Comparison of ENCODE assay signal across 18 cellular contexts in genomic region chr9:93198117-93198838, GRCh38. TPM values are rescaled to one million over a fixed set of nuclear protein-coding genes. Genes with fewer than 3 reads are reported as not detected.
A peak's percentile ranks its signal among the peaks of the same experiment; 100 is the strongest.
DNase-seq lines count a peak whose midpoint lies in the region; ATAC-seq, FAIRE-seq and TF ChIP-seq lines count a peak whose summit lies in the region.
"Had no signal": no experiment of that assay in that cellular context is flagged by ENCODE, and none has a peak within 500 bp of the region (broad histone marks: within the 10 kb centered on the region; RNA-seq: fewer than 3 reads in every experiment).

No MANE protein-coding gene starts in this region.

- H3K9ac ChIP-seq in NT2/D1 (ENCODE audit: insufficient read length, low read depth) = peak overlapping the region; percentile 32

- no peak overlapping the region for H3K4me3 ChIP-seq in NT2/D1 (ENCODE audit: insufficient read length, low read depth)
- no peak overlapping the region for H3K4me3 ChIP-seq in pancreas
- H3K4me3 ChIP-seq: Peyer's patch had no signal

- ATAC-seq in left cardiac atrium = no peak
- ATAC-seq in pancreas = no peak
- no peak for ATAC-seq in HG02759 (IDR thresholded peaks at IDR 0.05; ENCODE audit: unreplicated experiment)
- no peak for ATAC-seq in foreskin keratinocyte
- ATAC-seq: left colon had no signal

- H3K27me3 ChIP-seq in NT2/D1 (ENCODE audit: insufficient read depth, insufficient read length) = no peaks in the 10 kb centered on the region
- no peaks in the 10 kb centered on the region for H3K27me3 ChIP-seq in pancreas
- peaks cover 25% of the 10 kb centered on the region for H3K27me3 ChIP-seq in foreskin keratinocyte
- H3K27me3 ChIP-seq: Peyer's patch had no signal

- no peak for TF ChIP-seq CTCF in pancreas (IDR thresholded peaks at IDR 0.05)
- no peak for TF ChIP-seq CTCF in foreskin keratinocyte (conservative IDR thresholded peaks at IDR 0.05)

- intact Hi-C loops in left cardiac atrium (cut with DNase I) = no loop called here
- intact Hi-C loops in pancreas (cut with DNase I) = loop anchor here in 1 of 3 donors (5.0 kb wide), 1 partner anchor 34 kb away; no protein-coding TSS in a partner anchor

- 40 to 53% methylated on average over 10 of the region's 10 CpGs for WGBS in pancreas, 2 donors

- H3K4me1 ChIP-seq in NT2/D1 (ENCODE audit: insufficient read depth, insufficient read length) (peaks cover 20% of the 10 kb centered on the region), pancreas (peaks cover 49 to 52% (median 50%) of the 10 kb centered on the region in 3 donors), foreskin keratinocyte (no peaks in the 10 kb centered on the region)

- FAIRE-seq in pancreas (lab: Jason Lieb, UNC) = no peak

- DNase-seq in DMS153 (lab: John Stamatoyannopoulos, UW) (peak; percentile 27), NT2/D1 (ENCODE audit: low read depth, low spot score) (no peak), left cardiac atrium (peak; percentile 14), pancreas (peak in 5 of 6 donors; percentile 21 to 60 (median 45)), mesenteric fat pad (ENCODE audit: low spot score) (no peak), cerebellum (ENCODE audit: low spot score) (no peak), foreskin keratinocyte (no peak)
- DNase-seq: activated CD4-positive, alpha-beta T cell treated with anti-CD3 and anti-CD28 coated beads, Interleukin-2, amount 50 U/mL, for 1 hour; activated naive CD4-positive, alpha-beta T cell treated with Interleukin-2 at 50 U/mL for 16 hours; GF-D8; HCEC 1CT; left colon; NCI-H510A treated with DMSO at 0.1 percent for 48 hours; stimulated activated CD4-positive, alpha-beta T cell treated with anti-CD3 and anti-CD28 coated beads, Interleukin-12 subunit alpha, Interleukin-12 subunit beta, amount 100 ng/mL, for 4 hours; stimulated activated naive B cell treated with anti-CD40 and anti-IgM and Interleukin-4, amounts not matched to agents 10 μg/mL and 1 μg/mL and 100 μg/mL, for 72 hours had no signal

- no peaks in the 10 kb centered on the region for H3K36me3 ChIP-seq in NT2/D1 (ENCODE audit: insufficient read depth, insufficient read length, low read length)
- no peaks in the 10 kb centered on the region for H3K36me3 ChIP-seq in pancreas
- H3K36me3 ChIP-seq: Peyer's patch had no signal

- H3K27ac ChIP-seq in pancreas (peak overlapping the region; percentile 28 to 77 (median 70)), foreskin keratinocyte (no peak overlapping the region)

- no peaks in the 10 kb centered on the region for H3K9me3 ChIP-seq in NT2/D1 (ENCODE audit: insufficient read depth, low read length)
- no peaks in the 10 kb centered on the region for H3K9me3 ChIP-seq in pancreas
- H3K9me3 ChIP-seq: Caco-2 had no signal

RNA-seq across cellular contexts. Expression of gene WNK2, which starts 14.3 kb away (rescaled TPM):
- total RNA-seq in left cardiac atrium (100 to 1,000 TPM; 174 to 175 TPM), pancreas (100 to 1,000 TPM in 1 of 6 donors, 10 to 100 TPM in 5; 53.5 to 114 (median 89.4) TPM), mesenteric fat pad (1.1 TPM), cerebellum (47.4 TPM), foreskin keratinocyte (0.04 and 0.14 TPM in 2 replicates)
- polyA plus RNA-seq in pancreas (100 to 1,000 TPM in 1 of 2 donors, 10 to 100 TPM in 1; 77.4 to 121 TPM), foreskin keratinocyte (0.10 TPM in 1 of 2 replicates, not detected in the other)

Comparison
In these comparisons a context has a peak if more than half of its experiments do, and no peak if none do; other contexts are left out.
1. DNase-seq: peak in DMS153 (single experiment), left cardiac atrium (single experiment) and pancreas (5 of 6); none in NT2/D1 (single experiment), mesenteric fat pad (single experiment), cerebellum (single experiment) and foreskin keratinocyte (0 of 2).
2. RNA of gene WNK2, which starts 14.3 kb away (total RNA-seq): 174 to 175 TPM in left cardiac atrium, 53.5 to 114 TPM in pancreas and 47.4 TPM in cerebellum (single experiment); 1.1 TPM in mesenteric fat pad (single experiment) and 0.04 to 0.14 TPM in foreskin keratinocyte; every median in the first group is over 10 times any median in the second.